ENCODE assay signal across 1 cellular context in the genomic region with DNA sequence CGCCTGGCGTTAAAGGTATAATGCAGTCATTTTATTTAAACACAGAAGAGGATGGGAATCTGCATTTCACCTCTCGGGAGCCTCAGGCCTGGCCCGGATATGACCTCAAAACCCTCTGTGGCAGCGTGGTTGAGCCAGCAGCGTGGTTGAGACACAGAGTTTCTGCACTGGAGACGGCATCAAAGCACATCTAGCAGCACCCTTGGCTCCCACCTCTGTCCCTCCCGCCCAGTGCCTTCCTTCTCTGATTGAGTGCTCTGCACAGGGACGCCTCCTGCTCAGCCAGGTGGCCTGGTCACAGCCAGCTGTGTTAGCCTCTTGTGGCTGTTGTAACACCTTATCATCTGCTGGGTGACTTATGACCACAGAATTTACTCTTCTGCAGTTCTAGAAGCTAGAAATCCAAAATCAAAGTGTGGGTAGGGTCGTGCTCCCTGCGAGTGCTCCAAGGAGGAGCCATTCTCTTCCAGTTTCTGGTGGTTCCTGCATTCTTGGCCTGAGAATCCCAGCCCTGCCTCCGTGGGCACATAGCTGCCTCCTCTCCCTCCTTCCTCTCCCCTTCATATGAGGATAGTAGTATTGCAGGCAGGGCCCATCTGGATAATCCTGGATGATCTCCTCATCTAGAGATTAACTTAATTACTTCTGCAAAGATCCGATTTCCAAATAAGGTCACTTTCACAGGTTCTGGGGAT.
TF ChIP-seq lines count a peak whose summit lies in the region.

No MANE protein-coding gene starts in this region.

TF ChIP-seq in HepG2, 621 proteins besides CTCF, POLR2A, EP300 and RAD21:
- 0 out of 2 replicates have a peak, but pooled peaks have one; percentile 28 for TF ChIP-seq ZNF263 (CRISPR knock-in tag; IDR thresholded peaks at IDR 0.05)
- no peak for TF ChIP-seq ZC3H13 (CRISPR knock-in tag; IDR thresholded peaks at IDR 0.05)
